In genomic region chr2:3299703-3300102, GRCh38 we compare ENCODE assay signal across 16 cellular contexts.
"Had no signal": no experiment of that assay in that cellular context is flagged by ENCODE, and none has a peak within 500 bp of the region (broad histone marks: within the 10 kb centered on the region; RNA-seq: fewer than 3 reads in every experiment).

No MANE protein-coding gene starts in this region.

- ATAC-seq: activated CD8-positive, alpha-beta T cell treated with anti-CD3 and anti-CD28 coated beads for 36 hours; activated T-cell treated with anti-CD3 and anti-CD28 coated beads, Interleukin-2, amount 50 U/mL, for 4 hours; left lobe of liver; naive thymus-derived CD4-positive, alpha-beta T cell; pancreas; stimulated activated memory B cell treated with anti-CD40 and anti-IgM and Interleukin-4, amounts not matched to agents 10 μg/mL and 1 μg/mL and 100 μg/mL, for 72 hours had no signal

- H3K36me3 ChIP-seq: ascending aorta, breast epithelium, thoracic aorta had no signal

- H3K9me3 Mint-ChIP-seq: activated B cell treated with CpG ODN at 0.5 μM for 24 hours; activated CD8-positive, alpha-beta T cell treated with anti-CD3 and anti-CD28 coated beads for 36 hours; activated T-cell treated with anti-CD3 and anti-CD28 coated beads, Interleukin-2, amount 50 U/mL, for 4 hours; naive thymus-derived CD4-positive, alpha-beta T cell; stimulated activated memory B cell treated with anti-CD40 and anti-IgM and Interleukin-4, amounts not matched to agents 10 μg/mL and 1 μg/mL and 100 μg/mL, for 72 hours; T-helper 2 cell treated with Interferon-gamma antibody and Interleukin-4, amounts not matched to agents 5 μg/mL and 100 μg/mL, for 36 hours had no signal

- H3K27me3 Mint-ChIP-seq: activated B cell treated with CpG ODN at 0.5 μM for 24 hours; activated CD8-positive, alpha-beta T cell treated with anti-CD3 and anti-CD28 coated beads for 36 hours; naive thymus-derived CD4-positive, alpha-beta T cell; stimulated activated memory B cell treated with anti-CD40 and anti-IgM and Interleukin-4, amounts not matched to agents 10 μg/mL and 1 μg/mL and 100 μg/mL, for 72 hours had no signal

- H3K4me3 ChIP-seq: ascending aorta, breast epithelium, coronary artery, pancreas, spleen, thoracic aorta had no signal

- H3K27ac Mint-ChIP-seq: activated B cell treated with CpG ODN at 0.5 μM for 24 hours; activated CD8-positive, alpha-beta T cell treated with anti-CD3 and anti-CD28 coated beads for 36 hours; stimulated activated memory B cell treated with anti-CD40 and anti-IgM and Interleukin-4, amounts not matched to agents 10 μg/mL and 1 μg/mL and 100 μg/mL, for 72 hours; T-helper 2 cell treated with Interferon-gamma antibody and Interleukin-4, amounts not matched to agents 5 μg/mL and 100 μg/mL, for 36 hours had no signal

- H3K4me3 Mint-ChIP-seq: activated B cell treated with CpG ODN at 0.5 μM for 24 hours; activated CD8-positive, alpha-beta T cell treated with anti-CD3 and anti-CD28 coated beads for 36 hours; activated T-cell treated with anti-CD3 and anti-CD28 coated beads, Interleukin-2, amount 50 U/mL, for 4 hours; naive thymus-derived CD4-positive, alpha-beta T cell; stimulated activated memory B cell treated with anti-CD40 and anti-IgM and Interleukin-4, amounts not matched to agents 10 μg/mL and 1 μg/mL and 100 μg/mL, for 72 hours; T-helper 2 cell treated with Interferon-gamma antibody and Interleukin-4, amounts not matched to agents 5 μg/mL and 100 μg/mL, for 36 hours had no signal

- H3K27ac ChIP-seq: ascending aorta, breast epithelium, coronary artery, pancreas, spleen, thoracic aorta had no signal

- H3K4me1 ChIP-seq: ascending aorta, breast epithelium, pancreas had no signal

- H3K27me3 ChIP-seq: ascending aorta, breast epithelium, pancreas, spleen had no signal

- H3K9me3 ChIP-seq: ascending aorta, breast epithelium, pancreas, spleen, thoracic aorta had no signal

- DNase-seq: activated B cell treated with CpG ODN at 0.5 μM for 24 hours; activated CD4-positive, alpha-beta T cell treated with anti-CD3 and anti-CD28 coated beads for 48 hours; activated CD8-positive, alpha-beta T cell treated with anti-CD3 and anti-CD28 coated beads for 36 hours; activated naive CD4-positive, alpha-beta T cell treated with anti-CD3 and anti-CD28 coated beads, Interleukin-2, amount 50 U/mL, for 16 hours; activated T-cell treated with anti-CD3 and anti-CD28 coated beads, Interleukin-2, amount 50 U/mL, for 4 hours; naive thymus-derived CD4-positive, alpha-beta T cell; stimulated activated CD4-positive, alpha-beta T cell treated with anti-CD3 and anti-CD28 coated beads, Interleukin-4, amount 100 ng/mL, for 4 hours had no signal
